Comparison of ENCODE assay signal across 7 cellular contexts in genomic region chr6:151067684-151068596, GRCh38.
A peak's percentile ranks its signal among the peaks of the same experiment; 100 is the strongest.
DNase-seq lines count a peak whose midpoint lies in the region; ATAC-seq and TF ChIP-seq lines count a peak whose summit lies in the region.

No MANE protein-coding gene starts in this region.

- WGBS in body of pancreas, 2 donors: 55 to 59% methylated on average over 14 of the region's 14 CpGs
- 30 to 32% methylated on average over 14 of the region's 14 CpGs for WGBS in thyroid gland, 2 donors

- H3K79me2 ChIP-seq in Karpas-422 (ENCODE audit: low read length): no peaks in the 10 kb centered on the region; the same call in 1 of the 2 replicates

- H4K20me1 ChIP-seq in Karpas-422 (ENCODE audit: insufficient read depth, low read depth, low read length): no peaks in the 10 kb centered on the region

- H3K9me3 Mint-ChIP-seq in immature natural killer cell: no peaks in the 10 kb centered on the region

- ATAC-seq in body of pancreas: peak; percentile 64

- H2AFZ ChIP-seq in Karpas-422 (ENCODE audit: low read length): no peak overlapping the region

- H3K9me2 ChIP-seq in Karpas-422 (replicated peaks; ENCODE audit: insufficient read depth, low read length): no peaks in the 10 kb centered on the region

- no peaks in the 10 kb centered on the region for H3K36me3 Mint-ChIP-seq in immature natural killer cell

- no peaks in the 10 kb centered on the region for H3K27me3 Mint-ChIP-seq in immature natural killer cell (ENCODE audit: low read depth in 3 of 3)

- no peak overlapping the region for H3K4me3 Mint-ChIP-seq in immature natural killer cell

- TF ChIP-seq POLR2A in body of pancreas (IDR thresholded peaks at IDR 0.05): no peak
- no peak for TF ChIP-seq POLR2A in thyroid gland (IDR thresholded peaks at IDR 0.05)

- intact Hi-C loops in body of pancreas (cut with DNase I) (no loop called here), thyroid gland (cut with DNase I) (no loop called here)

- H3K4me3 ChIP-seq in body of pancreas (no peak overlapping the region), thyroid gland (replicated peaks in 1 of 3) (no peak overlapping the region), Karpas-422 (ENCODE audit: low read length) (no peak overlapping the region)

- no peaks in the 10 kb centered on the region for H3K4me1 Mint-ChIP-seq in immature natural killer cell

- TF ChIP-seq CTCF in body of pancreas (IDR thresholded peaks at IDR 0.05): no peak
- no peak for TF ChIP-seq CTCF in thyroid gland (IDR thresholded peaks at IDR 0.05)

- DNase-seq in HuH-7 (ENCODE audit: low spot score) (peak; percentile 55), body of pancreas (peak; percentile 26 to 52 (median 48)), thyroid gland (peak; percentile 45 to 49), immature natural killer cell (no peak), Karpas-422 (no peak)
- DNase-seq in activated effector memory CD4-positive, alpha-beta T cell treated with Interleukin-2 at 50 U/mL for 16 hours: no peak

- H3K9ac ChIP-seq in Karpas-422 (ENCODE audit: low read length): no peak overlapping the region

- no peak overlapping the region for H3K4me2 ChIP-seq in Karpas-422 (ENCODE audit: low read depth, low read length, poor library complexity, severe bottlenecking)

- no peaks in the 10 kb centered on the region for H3K9me3 ChIP-seq in body of pancreas
- no peaks in the 10 kb centered on the region for H3K9me3 ChIP-seq in thyroid gland
- no peaks in the 10 kb centered on the region for H3K9me3 ChIP-seq in Karpas-422 (ENCODE audit: low read length)

- H3K36me3 ChIP-seq in body of pancreas (replicated peaks in 1 of 2; ENCODE audit: insufficient read depth in 1 of 2, low read depth in 2 of 2): no peaks in the 10 kb centered on the region
- no peaks in the 10 kb centered on the region for H3K36me3 ChIP-seq in thyroid gland
- H3K36me3 ChIP-seq in Karpas-422 (ENCODE audit: insufficient read depth, low read length): peaks cover 7% of the 10 kb centered on the region; the same call in 1 of the 2 replicates

- H3K4me1 ChIP-seq in body of pancreas (peaks cover 22% of the 10 kb centered on the region), thyroid gland (peaks cover 10 to 21% of the 10 kb centered on the region in 2 donors), Karpas-422 (ENCODE audit: low read length) (peaks cover 9% of the 10 kb centered on the region)

- peak overlapping the region; percentile 12 to 60 (median 36) for H3K27ac ChIP-seq in body of pancreas
- peak overlapping the region; percentile 49 for H3K27ac ChIP-seq in layer of hippocampus (ENCODE audit: low read depth, low read length)
- peak overlapping the region; percentile 5 to 82 (median 59) for H3K27ac ChIP-seq in thyroid gland
- no peak overlapping the region for H3K27ac ChIP-seq in Karpas-422 (ENCODE audit: low read length)

- no peak overlapping the region for H3K27ac Mint-ChIP-seq in immature natural killer cell

- H3K27me3 ChIP-seq in body of pancreas (no peaks in the 10 kb centered on the region), layer of hippocampus (ENCODE audit: control insufficient read depth, insufficient read depth, low read length) (no peaks in the 10 kb centered on the region), thyroid gland (no peaks in the 10 kb centered on the region), Karpas-422 (ENCODE audit: low read length) (no peaks in the 10 kb centered on the region)

Comparison
In these comparisons a context has a peak if more than half of its experiments do, and no peak if none do; other contexts are left out.
1. DNase-seq: peak in HuH-7 (single experiment), body of pancreas (4 of 4) and thyroid gland (2 of 2); none in immature natural killer cell (0 of 3), activated effector memory CD4-positive, alpha-beta T cell treated with Interleukin-2 at 50 U/mL for 16 hours (single experiment) and Karpas-422 (single experiment).